In genomic region chr11:72631806-72632731, GRCh38 we compare ENCODE assay signal across 9 cellular contexts. TPM values are rescaled to one million over a fixed set of nuclear protein-coding genes. Genes with fewer than 3 reads are reported as not detected.
DNase-seq lines count a peak whose midpoint lies in the region; ATAC-seq and TF ChIP-seq lines count a peak whose summit lies in the region.
"Had no signal": no experiment of that assay in that cellular context is flagged by ENCODE, and none has a peak within 500 bp of the region (broad histone marks: within the 10 kb centered on the region; RNA-seq: fewer than 3 reads in every experiment).

No MANE protein-coding gene starts in this region.

- H3K4me1 ChIP-seq in IMR-90 (ENCODE audit: control insufficient read depth, insufficient read depth, low read length) (no peaks in the 10 kb centered on the region), psoas muscle (peaks cover 43% of the 10 kb centered on the region)

- H3K23ac ChIP-seq in IMR-90 (ENCODE audit: low read depth, low read length), result no peak overlapping the region

- H2BK20ac ChIP-seq in IMR-90 (ENCODE audit: low read depth, low read length), result no peak overlapping the region

- no peak overlapping the region for H4K91ac ChIP-seq in IMR-90 (ENCODE audit: insufficient read depth, low read depth, low read length)

- H3K79me1 ChIP-seq in IMR-90 (ENCODE audit: low read depth in 1 of 2, low read length in 2 of 2), result no peaks in the 10 kb centered on the region

- no peak overlapping the region for H2AK9ac ChIP-seq in IMR-90 (replicated peaks; ENCODE audit: low read depth, low read length, poor library complexity)

- intact Hi-C loops in IMR-90 (cut with micrococcal nuclease), result no loop called here
- intact Hi-C loops in cardiac septum (cut with DNase I), result loop anchor here (1.0 kb wide), 1 partner anchor 26 kb away; no protein-coding TSS in a partner anchor
- intact Hi-C loops in psoas muscle (cut with DNase I), result no loop called here

- peak overlapping the region; percentile 8 for H2AFZ ChIP-seq in IMR-90 (replicated peaks; ENCODE audit: low read length, poor library complexity)

- H3K4me2 ChIP-seq in IMR-90 (ENCODE audit: low read depth, low read length), result no peak overlapping the region

- 52% methylated on average over 3 of the region's 18 CpGs; no CpG with 5 or more reads in 1 of the 2 experiments for WGBS in IMR-90 (ENCODE audit: extremely low coverage in 2 of 2, insufficient read length in 1 of 2), 2 experiments
- 26 to 39% (median 29%) methylated on average over 16 to 18 of the region's 18 CpGs for WGBS in psoas muscle, 3 donors

- in situ Hi-C loops in IMR-90 (cut with MboI; ENCODE audit: low sequenced_read_pairs), result no loop called here

- ATAC-seq in IMR-90 (ENCODE audit: low read depth), result no peak
- ATAC-seq in psoas muscle, result peak; percentile 75 to 86 (median 84)
- no peak for ATAC-seq in HG03469 (IDR thresholded peaks at IDR 0.05; ENCODE audit: unreplicated experiment)
- ATAC-seq in GM21390 (IDR thresholded peaks at IDR 0.05; ENCODE audit: unreplicated experiment), result no peak
- ATAC-seq in HG02870 (IDR thresholded peaks at IDR 0.05; ENCODE audit: unreplicated experiment), result no peak

- H2BK120ac ChIP-seq in IMR-90 (ENCODE audit: low read depth, low read length), result no peak overlapping the region

- DNase-seq in IMR-90, result no peak
- DNase-seq in amygdala (lab: John Stamatoyannopoulos, UW), result peak in 47 of 56 donors; percentile 12 to 81 (median 55)
- DNase-seq in cardiac septum (ENCODE audit: low spot score), result peak; percentile 83
- peak; percentile 43 to 87 for DNase-seq in psoas muscle
- no peak for DNase-seq in NCI-H748 (lab: John Stamatoyannopoulos, UW; ENCODE audit: unreplicated experiment)
- DNase-seq: MG63 had no signal

- no peak for TF ChIP-seq POLR2A in IMR-90 (IDR thresholded peaks at IDR 0.05; ENCODE audit: low read depth, low read length)

- no TSS peak for BruUV-seq in IMR-90 (replicated peaks; lab: Mats Ljungman, UMichigan)

- no peak for TF ChIP-seq RAD21 in IMR-90 (IDR thresholded peaks at IDR 0.05; ENCODE audit: low read length)

- H3K9me1 ChIP-seq in IMR-90 (ENCODE audit: insufficient read depth, low read length), result no peaks in the 10 kb centered on the region

- H3K18ac ChIP-seq in IMR-90 (ENCODE audit: low read depth, low read length), result no peak overlapping the region

- H4K8ac ChIP-seq in IMR-90 (ENCODE audit: low read depth in 2 of 2, low read length in 2 of 2), result no peak overlapping the region

- dilution Hi-C loops in IMR-90 (cut with HindIII; ENCODE audit: low sequenced_read_pairs, unreplicated experiment), result no loop called here

- no peak overlapping the region for H4K5ac ChIP-seq in IMR-90 (ENCODE audit: low read depth, low read length)

- TF ChIP-seq CTCF in IMR-90 (conservative IDR thresholded peaks at IDR 0.05; ENCODE audit: low read depth, low read length) (no peak), psoas muscle (IDR thresholded peaks at IDR 0.05) (no peak)

- no peak overlapping the region for H3K9ac ChIP-seq in IMR-90 (ENCODE audit: low read depth, low read length)

- no peaks in the 10 kb centered on the region; the same call in 1 of the 2 replicates for H4K20me1 ChIP-seq in IMR-90 (ENCODE audit: insufficient read depth, low read length)

- H3K27ac ChIP-seq in IMR-90 (ENCODE audit: insufficient read depth, low read length), result no peak overlapping the region
- peak overlapping the region; percentile 77 for H3K27ac ChIP-seq in psoas muscle

- CTCF ChIA-PET in IMR-90 (lab: Yijun Ruan, JAX), result no interaction called here

- peaks cover 3% of the 10 kb centered on the region; the same call in 1 of the 2 replicates for H3K9me3 ChIP-seq in IMR-90 (ENCODE audit: control insufficient read depth, insufficient read depth, low read length)
- H3K9me3 ChIP-seq in psoas muscle, result no peaks in the 10 kb centered on the region
- H3K9me3 ChIP-seq: MG63 had no signal

- H3K4me3 ChIP-seq in IMR-90 (ENCODE audit: insufficient read depth, low read depth, low read length) (no peak overlapping the region), psoas muscle (no peak overlapping the region)
- H3K4me3 ChIP-seq: MG63 had no signal

- no peaks in the 10 kb centered on the region for H3K36me3 ChIP-seq in IMR-90 (ENCODE audit: control insufficient read depth, insufficient read depth, low read length)
- H3K36me3 ChIP-seq in psoas muscle (ENCODE audit: insufficient read depth in 1 of 2, low read depth in 1 of 2), result no peaks in the 10 kb centered on the region
- H3K36me3 ChIP-seq: MG63 had no signal

- H3K27me3 ChIP-seq in IMR-90 (ENCODE audit: control insufficient read depth, insufficient read depth, low read length), result peaks cover 81% of the 10 kb centered on the region
- H3K27me3 ChIP-seq in psoas muscle (ENCODE audit: insufficient read depth in 3 of 3, low read length in 2 of 3), result no peaks in the 10 kb centered on the region
- H3K27me3 ChIP-seq: MG63 had no signal

- no peak overlapping the region for H3K56ac ChIP-seq in IMR-90 (ENCODE audit: extremely low read depth, insufficient read depth, low read length)

- no peak overlapping the region for H2BK5ac ChIP-seq in IMR-90 (ENCODE audit: low read depth, low read length, poor library complexity, severe bottlenecking)

- H3K14ac ChIP-seq in IMR-90 (replicated peaks; ENCODE audit: low read depth, low read length), result no peak overlapping the region

- no peak overlapping the region for H2BK15ac ChIP-seq in IMR-90 (ENCODE audit: low read depth, low read length)

- H2AK5ac ChIP-seq in IMR-90 (ENCODE audit: low read depth, low read length), result no peak overlapping the region

- no peak overlapping the region for H3K4ac ChIP-seq in IMR-90 (ENCODE audit: low read depth, low read length)

- POLR2A ChIA-PET in IMR-90 (lab: Charles Lee; ENCODE audit: unreplicated experiment), result interaction anchor here (0.6 kb wide), 1 partner anchor 20 kb away, joined by 4 read pairs; no protein-coding TSS in a partner anchor

TF ChIP-seq in IMR-90, 13 proteins besides CTCF, POLR2A, EP300 and RAD21:
- TF ChIP-seq MAZ (IDR thresholded peaks at IDR 0.05; ENCODE audit: borderline replicate concordance, low read depth, low read length) (no peak), RCOR1 (IDR thresholded peaks at IDR 0.05; ENCODE audit: insufficient replicate concordance, low read length) (no peak), MXI1 (IDR thresholded peaks at IDR 0.05; ENCODE audit: borderline replicate concordance, low read depth, low read length) (no peak)

RNA-seq across cellular contexts. Expression of gene PDE2A, which starts 42.2 kb away (rescaled TPM):
- total RNA-seq in IMR-90 (2012; rRNA removed) (not detected in 2 replicates), cardiac septum (28.8 TPM), psoas muscle (10 to 100 TPM in 2 of 4 donors, 1 to 10 TPM in 2; 6.0 to 20.1 (median 10.1) TPM)
- polyA plus RNA-seq in IMR-90 (2012; rRNA removed) (0.02 and 0.06 TPM in 2 replicates), psoas muscle (10 to 100 TPM in 1 of 3 donors, 1 to 10 TPM in 2; 6.9 to 16.6 (median 7.6) TPM)
- polyA plus RNA-seq in IMR-90 (2012; cell fraction: cytosol; rRNA removed), result 0.01 and 0.22 TPM in 2 replicates
- 0.17 and 0.21 TPM in 2 replicates for polyA plus RNA-seq in IMR-90 (2012; cell fraction: nucleus; rRNA removed; ENCODE audit: low replicate concordance)

Comparison
In these comparisons a context has a peak if more than half of its experiments do, and no peak if none do; other contexts are left out.
1. ATAC-seq: peak in psoas muscle (4 of 4); none in IMR-90 (single experiment), HG03469 (single experiment), GM21390 (single experiment) and HG02870 (single experiment).
2. DNase-seq: peak in amygdala (47 of 56), cardiac septum (single experiment) and psoas muscle (2 of 2); none in IMR-90 (single experiment) and NCI-H748 (single experiment).